Comparison of ENCODE assay signal across 12 cellular contexts in the genomic region with DNA sequence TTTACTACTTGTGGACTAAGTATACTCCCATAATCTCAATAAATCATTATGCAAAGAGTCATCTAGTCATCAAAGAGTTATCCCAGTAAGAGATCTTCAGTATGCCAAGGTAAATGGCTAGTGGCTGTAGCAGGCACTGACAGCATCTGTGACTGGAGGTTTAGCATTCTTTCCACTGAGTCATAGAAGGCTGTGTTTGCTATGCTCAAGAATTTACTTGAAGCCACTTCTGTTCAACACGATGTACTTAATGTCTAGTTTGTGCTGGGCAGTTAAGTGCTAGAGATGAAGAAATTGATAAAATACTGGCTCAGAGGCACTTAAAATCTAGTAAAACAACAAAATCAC. TPM values are rescaled to one million over a fixed set of nuclear protein-coding genes. Genes with fewer than 3 reads are reported as not detected.
DNase-seq lines count a peak whose midpoint lies in the region; ATAC-seq, FAIRE-seq and TF ChIP-seq lines count a peak whose summit lies in the region.
"Had no signal": no experiment of that assay in that cellular context is flagged by ENCODE, and none has a peak within 500 bp of the region (broad histone marks: within the 10 kb centered on the region; RNA-seq: fewer than 3 reads in every experiment).

No MANE protein-coding gene starts in this region.

- H3K27ac Mint-ChIP-seq in activated naive CD8-positive, alpha-beta T cell treated with anti-CD3 and anti-CD28 coated beads for 36 hours = peak overlapping the region; percentile 54
- H3K27ac Mint-ChIP-seq: nephron progenitor cell had no signal

- H3K4me1 Mint-ChIP-seq in activated naive CD8-positive, alpha-beta T cell treated with anti-CD3 and anti-CD28 coated beads for 36 hours = peaks cover 65% of the 10 kb centered on the region

- no peak for ATAC-seq in GM19463 (IDR thresholded peaks at IDR 0.05; ENCODE audit: unreplicated experiment)

- H3K9me3 Mint-ChIP-seq in activated naive CD8-positive, alpha-beta T cell treated with anti-CD3 and anti-CD28 coated beads for 36 hours = peaks cover 27% of the 10 kb centered on the region

- H3K27me3 Mint-ChIP-seq in activated naive CD8-positive, alpha-beta T cell treated with anti-CD3 and anti-CD28 coated beads for 36 hours = no peaks in the 10 kb centered on the region

- no peak for TF ChIP-seq POLR2A in H54 (IDR thresholded peaks at IDR 0.05; ENCODE audit: low read depth, low read length)

- no peak overlapping the region for H3K4me3 Mint-ChIP-seq in activated naive CD8-positive, alpha-beta T cell treated with anti-CD3 and anti-CD28 coated beads for 36 hours
- H3K4me3 Mint-ChIP-seq: nephron progenitor cell had no signal

- DNase-seq in AG08396 (ENCODE audit: low spot score) = peak; percentile 76
- peak; percentile 49 for DNase-seq in H54 (ENCODE audit: insufficient read length, low spot score)
- DNase-seq in activated naive CD8-positive, alpha-beta T cell treated with anti-CD3 and anti-CD28 coated beads for 36 hours = no peak
- peak; percentile 96 for DNase-seq in kidney glomerular epithelial cell (lab: John Stamatoyannopoulos, UW)
- DNase-seq in DMS 273 treated with DMSO at 0.1 percent for 48 hours (lab: John Stamatoyannopoulos, UW) = no peak
- no peak for DNase-seq in superior temporal gyrus (ENCODE audit: extremely low spot score)
- no peak for DNase-seq in D341Med (ENCODE audit: low spot score)
- DNase-seq: activated effector memory CD4-positive, alpha-beta T cell treated with anti-CD3 and anti-CD28 coated beads, Interleukin-2, amount 50 U/mL, for 16 hours; NCI-H1930; nephron progenitor cell had no signal

- FAIRE-seq in H54 (lab: Jason Lieb, UNC) = peak; percentile 97

- H3K36me3 Mint-ChIP-seq in activated naive CD8-positive, alpha-beta T cell treated with anti-CD3 and anti-CD28 coated beads for 36 hours = peaks cover 88% of the 10 kb centered on the region

RNA-seq across cellular contexts. Expression of a gene that starts 13.1 kb away (rescaled TPM):
- total RNA-seq in activated naive CD8-positive, alpha-beta T cell treated with anti-CD3 and anti-CD28 coated beads for 36 hours = 100 to 1,000 TPM; 122 to 123 TPM
- total RNA-seq: SK-MEL-5 had no signal

RNA-seq across cellular contexts. Expression of a gene that starts 40.1 kb away (rescaled TPM):
- total RNA-seq in activated naive CD8-positive, alpha-beta T cell treated with anti-CD3 and anti-CD28 coated beads for 36 hours = 10 to 100 TPM; 70.3 to 74.8 TPM

Comparison
In these comparisons a context has a peak if more than half of its experiments do, and no peak if none do; other contexts are left out.
1. DNase-seq: peak in AG08396 (single experiment), H54 (single experiment) and kidney glomerular epithelial cell (single experiment); none in activated naive CD8-positive, alpha-beta T cell treated with anti-CD3 and anti-CD28 coated beads for 36 hours (single experiment), DMS 273 treated with DMSO at 0.1 percent for 48 hours (single experiment), superior temporal gyrus (single experiment) and D341Med (single experiment).